18 cellular contexts compared by ENCODE assay signal in the genomic region with DNA sequence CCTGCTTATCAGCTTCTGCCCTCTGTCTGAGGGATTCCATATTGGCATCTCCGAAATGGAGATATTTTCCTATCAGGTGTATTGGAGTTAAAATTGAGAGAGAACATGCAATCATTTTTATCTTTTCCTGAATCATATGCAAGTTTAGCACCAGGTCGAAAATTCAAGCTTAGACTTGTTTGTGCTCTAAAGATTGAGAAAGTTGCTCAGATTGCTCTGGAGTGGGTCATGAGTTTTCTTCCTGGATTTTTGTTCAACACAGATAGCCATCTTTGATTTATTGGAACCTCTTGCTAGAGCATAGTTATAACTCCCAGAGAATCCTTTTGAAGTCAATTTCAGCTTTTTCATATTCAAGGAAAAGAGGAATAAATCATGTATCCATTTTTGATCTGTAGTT.
A peak's percentile ranks its signal among the peaks of the same experiment; 100 is the strongest.
DNase-seq lines count a peak whose midpoint lies in the region; ATAC-seq and TF ChIP-seq lines count a peak whose summit lies in the region.
"Had no signal": no experiment of that assay in that cellular context is flagged by ENCODE, and none has a peak within 500 bp of the region (broad histone marks: within the 10 kb centered on the region; RNA-seq: fewer than 3 reads in every experiment).

No MANE protein-coding gene starts in this region.

- no peaks in the 10 kb centered on the region for H3K79me2 ChIP-seq in H9 (ENCODE audit: insufficient read depth, low read length)
- H3K79me2 ChIP-seq in parathyroid adenoma = no peaks in the 10 kb centered on the region

- H3K9me3 Mint-ChIP-seq in H9 = peaks cover 0 to 2% of the 10 kb centered on the region in 2 experiments; a peak in 1 of 5 replicates
- H3K9me3 Mint-ChIP-seq: CD8-positive, alpha-beta T cell had no signal

- H3K4me3 Mint-ChIP-seq in H9 = no peak overlapping the region
- H3K4me3 Mint-ChIP-seq: CD8-positive, alpha-beta T cell had no signal

- H3K4me1 Mint-ChIP-seq in H9 = peaks cover 70 to 74% of the 10 kb centered on the region in 2 experiments

- peak overlapping the region in 2 of 3 experiments; percentile 86 to 98; a peak in 3 of 7 replicates for H3K27ac Mint-ChIP-seq in H9
- H3K27ac Mint-ChIP-seq: CD8-positive, alpha-beta T cell had no signal

- H3K9me3 ChIP-seq in H9 (ENCODE audit: control insufficient read depth, low read depth, low read length) = no peaks in the 10 kb centered on the region
- no peaks in the 10 kb centered on the region for H3K9me3 ChIP-seq in RWPE2 (ENCODE audit: severe bottlenecking)
- no peaks in the 10 kb centered on the region for H3K9me3 ChIP-seq in parathyroid adenoma (ENCODE audit: control insufficient read depth, low read length)
- H3K9me3 ChIP-seq: BLaER1 treated with 17β-estradiol and CSF1 and Interleukin-3, amounts not matched to agents 10 nM and 100 nM had no signal

- H3K36me3 Mint-ChIP-seq in H9 (ENCODE audit: insufficient read depth in 1 of 3, low read depth in 3 of 3) = peaks cover 0 to 8% (median 4%) of the 10 kb centered on the region in 3 experiments; a peak in 3 of 7 replicates
- H3K36me3 Mint-ChIP-seq: CD8-positive, alpha-beta T cell had no signal

- H2BK120ac ChIP-seq in H9 (ENCODE audit: low read depth, low read length, poor library complexity, severe bottlenecking) = no peak overlapping the region

- H3T11ph ChIP-seq in H9 (ENCODE audit: low read length) = no peak overlapping the region

- CTCF ChIA-PET in HEK293T (lab: Yijun Ruan, JAX) = no interaction called here

- POLR2A ChIA-PET in HEK293T (lab: Yijun Ruan, JAX) = no interaction called here

- H3K4me3 ChIP-seq in RWPE2 (ENCODE audit: severe bottlenecking) = no peak overlapping the region
- H3K4me3 ChIP-seq in parathyroid adenoma (ENCODE audit: low read depth, low read length) = no peak overlapping the region
- H3K4me3 ChIP-seq: BLaER1 treated with 17β-estradiol and CSF1 and Interleukin-3, amounts not matched to agents 10 nM and 100 nM; SK-N-MC had no signal

- no peak overlapping the region for H2BK15ac ChIP-seq in H9 (ENCODE audit: low read depth, low read length)

- H3K14ac ChIP-seq in H9 (ENCODE audit: insufficient read depth, low read length) = no peak overlapping the region

- H2BK5ac ChIP-seq in H9 (ENCODE audit: insufficient read length, low read length) = no peak overlapping the region

- H2BK20ac ChIP-seq in H9 (ENCODE audit: low read depth, low read length, poor library complexity, severe bottlenecking) = no peak overlapping the region

- no peaks in the 10 kb centered on the region for H3K23me2 ChIP-seq in H9 (ENCODE audit: insufficient read length, low read depth, low read length, poor library complexity, severe bottlenecking)

- peak; percentile 36 for ATAC-seq in RWPE2 (ENCODE audit: low read depth)
- ATAC-seq: CD8-positive, alpha-beta T cell had no signal

- H3K27me3 Mint-ChIP-seq in H9 (ENCODE audit: low read depth) = no peaks in the 10 kb centered on the region

- no peaks in the 10 kb centered on the region for H3K79me1 ChIP-seq in H9 (ENCODE audit: insufficient read depth, low read depth, low read length, poor library complexity, severe bottlenecking)

- H3K27ac ChIP-seq in H9 (ENCODE audit: insufficient read length, low read depth, low read length) (no peak overlapping the region), RWPE2 (ENCODE audit: poor library complexity, severe bottlenecking) (peak overlapping the region; percentile 70), epithelial cell of prostate (peak overlapping the region; percentile 76), parathyroid adenoma (peak overlapping the region; percentile 30)
- H3K27ac ChIP-seq: BLaER1 treated with 17β-estradiol and CSF1 and Interleukin-3, amounts not matched to agents 10 nM and 100 nM; SK-N-MC had no signal

- H3K23ac ChIP-seq in H9 (ENCODE audit: insufficient read length, low read depth, low read length) = no peak overlapping the region

- no peaks in the 10 kb centered on the region for H4K20me1 ChIP-seq in H9 (ENCODE audit: control insufficient read depth, insufficient read depth, insufficient read length)
- H4K20me1 ChIP-seq: BLaER1 treated with 17β-estradiol and CSF1 and Interleukin-3, amounts not matched to agents 10 nM and 100 nM had no signal

- H2AFZ ChIP-seq in H9 (ENCODE audit: low read length) (no peak overlapping the region), parathyroid adenoma (peak overlapping the region; percentile 65)

- H3K4me1 ChIP-seq in H9 (ENCODE audit: insufficient read depth, low read length) (peaks cover 4% of the 10 kb centered on the region; the same call in 1 of the 2 replicates), RWPE2 (ENCODE audit: insufficient read depth, poor library complexity, severe bottlenecking) (peaks cover 24% of the 10 kb centered on the region), parathyroid adenoma (peaks cover 41% of the 10 kb centered on the region)
- H3K4me1 ChIP-seq: BLaER1 treated with 17β-estradiol and CSF1 and Interleukin-3, amounts not matched to agents 10 nM and 100 nM had no signal

- no peak overlapping the region for H4K91ac ChIP-seq in H9 (ENCODE audit: insufficient read length, low read depth, low read length)

- no peak overlapping the region for H3K18ac ChIP-seq in H9 (ENCODE audit: insufficient read length, low read depth, low read length)

- H3K9ac ChIP-seq in H9 (ENCODE audit: extremely low read depth, insufficient read length, low read length) = no peak overlapping the region
- no peak overlapping the region for H3K9ac ChIP-seq in parathyroid adenoma
- H3K9ac ChIP-seq: BLaER1 treated with 17β-estradiol and CSF1 and Interleukin-3, amounts not matched to agents 10 nM and 100 nM had no signal

- H3K4ac ChIP-seq in H9 (ENCODE audit: low read depth, low read length) = no peak overlapping the region

- TF ChIP-seq CTCF in H9 (conservative IDR thresholded peaks at IDR 0.05) (no peak), RWPE2 (IDR thresholded peaks at IDR 0.05; ENCODE audit: poor library complexity, severe bottlenecking) (no peak), parathyroid adenoma (IDR thresholded peaks at IDR 0.05) (no peak), GM13976 (IDR thresholded peaks at IDR 0.05; ENCODE audit: borderline replicate concordance, control extremely low read depth, extremely low read depth, insufficient read depth, missing control alignments) (no peak)

- H3K4me2 ChIP-seq in H9 (ENCODE audit: insufficient read depth, insufficient read length, low read length) (no peak overlapping the region), parathyroid adenoma (ENCODE audit: low read length) (no peak overlapping the region)
- H3K4me2 ChIP-seq: BLaER1 treated with 17β-estradiol and CSF1 and Interleukin-3, amounts not matched to agents 10 nM and 100 nM had no signal

- H3K27me3 ChIP-seq in H9 (ENCODE audit: insufficient read depth, low read length) (no peaks in the 10 kb centered on the region), RWPE2 (ENCODE audit: insufficient read depth, poor library complexity, severe bottlenecking) (no peaks in the 10 kb centered on the region), parathyroid adenoma (ENCODE audit: control insufficient read depth, insufficient read depth, low read length) (no peaks in the 10 kb centered on the region)
- H3K27me3 ChIP-seq: BLaER1 treated with 17β-estradiol and CSF1 and Interleukin-3, amounts not matched to agents 10 nM and 100 nM had no signal

- H3K56ac ChIP-seq in H9 (ENCODE audit: insufficient read length, low read depth, low read length) = no peak overlapping the region

- H4K5ac ChIP-seq in H9 (ENCODE audit: insufficient read length, low read depth, low read length) = no peak overlapping the region

- DNase-seq in H9 (no peak), RWPE2 (ENCODE audit: low spot score) (no peak), epithelial cell of prostate (ENCODE audit: low read depth, low spot score) (no peak), HEK293T (ENCODE audit: extremely low spot score) (no peak), NAMALWA (ENCODE audit: low spot score) (no peak), GM13976 (ENCODE audit: low spot score) (no peak)
- DNase-seq: Calu3; CD8-positive, alpha-beta T cell; DMS53; EL; NCI-H1105 treated with DMSO at 0.1 percent for 48 hours; NCI-H1694; NCI-H510A; NCI-H774; SHP77 had no signal

- H2BK12ac ChIP-seq in H9 (ENCODE audit: insufficient read length, low read depth, low read length) = no peak overlapping the region

- in situ Hi-C loops in GM13976 (cut with MboI; ENCODE audit: low sequenced_read_pairs, unreplicated experiment) = no loop called here

- no CpG with 5 or more reads among the region's 2 CpGs for WGBS in H9 (ENCODE audit: extremely low coverage, insufficient read length, low lambda C conversion rate)

- no peak overlapping the region for H2AK5ac ChIP-seq in H9 (ENCODE audit: insufficient read length, low read length)

- H3K36me3 ChIP-seq in RWPE2 (ENCODE audit: low read depth) (no peaks in the 10 kb centered on the region), parathyroid adenoma (ENCODE audit: control insufficient read depth, insufficient read depth, low read length) (no peaks in the 10 kb centered on the region)
- H3K36me3 ChIP-seq: BLaER1 treated with 17β-estradiol and CSF1 and Interleukin-3, amounts not matched to agents 10 nM and 100 nM had no signal

- no peak overlapping the region for H4K8ac ChIP-seq in H9 (replicated peaks; ENCODE audit: insufficient read length, low read depth, low read length)

TF ChIP-seq in HEK293T, 16 proteins besides CTCF, POLR2A, EP300 and RAD21 (continues in another document):
- TF ChIP-seq SUZ12 (IDR thresholded peaks at IDR 0.05) = no peak
- TF ChIP-seq PKNOX1 (IDR thresholded peaks at IDR 0.05) = no peak
- TF ChIP-seq CTBP1 (IDR thresholded peaks at IDR 0.05; ENCODE audit: borderline replicate concordance) = no peak
- TF ChIP-seq ELF4 (IDR thresholded peaks at IDR 0.05) = no peak
- TF ChIP-seq ARNT (IDR thresholded peaks at IDR 0.05) = no peak
- no peak for TF ChIP-seq TARDBP (IDR thresholded peaks at IDR 0.05)
- no peak for TF ChIP-seq BHLHE40 (IDR thresholded peaks at IDR 0.05; ENCODE audit: borderline replicate concordance)
- TF ChIP-seq LEF1 (IDR thresholded peaks at IDR 0.05; ENCODE audit: borderline replicate concordance) = no peak
- no peak for TF ChIP-seq ZNF384 (IDR thresholded peaks at IDR 0.05)
- no peak for TF ChIP-seq FOXA1 (IDR thresholded peaks at IDR 0.05)
- no peak for TF ChIP-seq HDGF (IDR thresholded peaks at IDR 0.05; ENCODE audit: borderline replicate concordance)
- TF ChIP-seq SP1 (IDR thresholded peaks at IDR 0.05) = no peak
- TF ChIP-seq NFRKB (IDR thresholded peaks at IDR 0.05) = no peak
- no peak for TF ChIP-seq FOXM1 (IDR thresholded peaks at IDR 0.05; ENCODE audit: borderline replicate concordance)
- TF ChIP-seq FOXK2 (IDR thresholded peaks at IDR 0.05) = no peak
